ENCODE assay signal across 1 cellular context in the genomic region with DNA sequence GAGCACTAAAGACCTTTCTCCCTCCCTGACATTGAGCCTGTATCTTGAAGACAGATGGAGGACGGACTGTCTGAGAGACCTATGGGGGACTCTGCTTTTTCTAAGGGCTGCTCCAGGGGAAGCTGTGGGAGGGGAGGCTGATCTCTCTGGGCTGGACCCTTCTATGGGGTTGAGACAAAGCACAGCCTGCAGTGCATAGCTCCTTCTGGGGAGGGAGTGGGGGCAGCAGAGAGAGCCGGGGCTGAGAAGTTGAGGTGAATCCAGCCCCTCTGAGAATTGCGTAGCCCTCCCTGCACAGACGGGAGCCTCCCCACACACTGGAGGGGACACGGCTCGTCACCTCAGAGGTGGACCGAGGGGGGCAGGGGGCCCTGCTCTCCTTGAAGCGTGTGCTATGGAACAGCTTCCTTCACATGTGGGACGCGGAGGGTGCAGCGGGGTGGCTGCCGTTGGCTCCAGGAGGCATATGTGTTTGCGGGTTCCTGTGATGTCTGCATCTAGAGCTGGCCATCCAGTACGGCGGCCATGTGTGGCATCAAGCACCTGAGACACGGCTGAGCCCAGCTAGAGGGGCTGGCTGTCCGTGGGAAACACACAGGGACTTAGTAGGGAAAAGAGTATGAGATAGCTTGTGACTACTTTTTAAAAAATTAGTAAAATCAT.
TF ChIP-seq lines count a peak whose summit lies in the region.

No MANE protein-coding gene starts in this region.

TF ChIP-seq in H1, 55 proteins besides CTCF, POLR2A, EP300 and RAD21:
- no peak for TF ChIP-seq TEAD4 (IDR thresholded peaks at IDR 0.05; ENCODE audit: low read depth, low read length)
- no peak for TF ChIP-seq JUN (IDR thresholded peaks at IDR 0.05; ENCODE audit: low read depth, low read length)
- no peak for TF ChIP-seq SP4 (IDR thresholded peaks at IDR 0.05; ENCODE audit: low read length)
- no peak for TF ChIP-seq GABPA (IDR thresholded peaks at IDR 0.05; ENCODE audit: borderline replicate concordance, insufficient read depth, low read length)
- no peak for TF ChIP-seq TAF1 (IDR thresholded peaks at IDR 0.05; ENCODE audit: low read depth, low read length)
- TF ChIP-seq, protein P1, sequence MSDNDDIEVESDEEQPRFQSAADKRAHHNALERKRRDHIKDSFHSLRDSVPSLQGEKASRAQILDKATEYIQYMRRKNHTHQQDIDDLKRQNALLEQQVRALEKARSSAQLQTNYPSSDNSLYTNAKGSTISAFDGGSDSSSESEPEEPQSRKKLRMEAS (IDR thresholded peaks at IDR 0.05) = no peak
- TF ChIP-seq CTBP2 (IDR thresholded peaks at IDR 0.05; ENCODE audit: borderline replicate concordance, insufficient read depth, insufficient read length, low read length) = no peak
- no peak for TF ChIP-seq CREB1 (IDR thresholded peaks at IDR 0.05)
- TF ChIP-seq RNF2 (IDR thresholded peaks at IDR 0.05; ENCODE audit: borderline replicate concordance, low read depth, low read length, missing control alignments, poor library complexity, severe bottlenecking) = no peak
- TF ChIP-seq TCF12 (IDR thresholded peaks at IDR 0.05; ENCODE audit: low read depth, low read length) = no peak
- no peak for TF ChIP-seq CHD1 (IDR thresholded peaks at IDR 0.05; ENCODE audit: low read depth, low read length)
- TF ChIP-seq CHD7 (IDR thresholded peaks at IDR 0.05; ENCODE audit: insufficient replicate concordance, low read length) = no peak
- TF ChIP-seq CEBPB (IDR thresholded peaks at IDR 0.05; ENCODE audit: low read depth, low read length) = no peak
- TF ChIP-seq KDM5A (IDR thresholded peaks at IDR 0.05; ENCODE audit: low read length) = no peak
